In the genomic region with DNA sequence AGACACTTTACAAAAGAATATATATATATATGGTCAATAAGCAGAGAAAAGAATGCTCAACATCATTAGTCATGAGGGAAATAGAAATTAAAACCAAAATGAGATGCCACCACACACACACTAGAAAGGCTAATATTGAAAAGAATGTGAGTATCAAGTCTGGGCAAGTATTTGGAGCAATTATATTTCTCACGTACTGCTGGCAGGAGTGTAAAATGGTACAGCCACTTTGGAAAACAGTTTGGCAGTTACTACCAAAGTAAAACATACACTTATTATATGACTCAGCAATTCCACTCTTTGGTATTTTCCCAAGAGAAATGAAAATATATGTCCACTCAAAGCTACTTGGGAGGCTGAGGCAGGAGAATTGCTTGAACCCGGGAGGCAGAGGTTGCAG, we compare ENCODE assay signal across 1 cellular context.
TF ChIP-seq lines count a peak whose summit lies in the region.

No MANE protein-coding gene starts in this region.

TF ChIP-seq in A549, 52 proteins besides CTCF, POLR2A, EP300 and RAD21 (continued from another document):
- TF ChIP-seq NFE2L2 (conservative IDR thresholded peaks at IDR 0.05; ENCODE audit: low read length) = 0 out of 2 replicates have a peak, but pooled peaks have one; percentile 41
